ENCODE assay signal across 8 cellular contexts in the genomic region with DNA sequence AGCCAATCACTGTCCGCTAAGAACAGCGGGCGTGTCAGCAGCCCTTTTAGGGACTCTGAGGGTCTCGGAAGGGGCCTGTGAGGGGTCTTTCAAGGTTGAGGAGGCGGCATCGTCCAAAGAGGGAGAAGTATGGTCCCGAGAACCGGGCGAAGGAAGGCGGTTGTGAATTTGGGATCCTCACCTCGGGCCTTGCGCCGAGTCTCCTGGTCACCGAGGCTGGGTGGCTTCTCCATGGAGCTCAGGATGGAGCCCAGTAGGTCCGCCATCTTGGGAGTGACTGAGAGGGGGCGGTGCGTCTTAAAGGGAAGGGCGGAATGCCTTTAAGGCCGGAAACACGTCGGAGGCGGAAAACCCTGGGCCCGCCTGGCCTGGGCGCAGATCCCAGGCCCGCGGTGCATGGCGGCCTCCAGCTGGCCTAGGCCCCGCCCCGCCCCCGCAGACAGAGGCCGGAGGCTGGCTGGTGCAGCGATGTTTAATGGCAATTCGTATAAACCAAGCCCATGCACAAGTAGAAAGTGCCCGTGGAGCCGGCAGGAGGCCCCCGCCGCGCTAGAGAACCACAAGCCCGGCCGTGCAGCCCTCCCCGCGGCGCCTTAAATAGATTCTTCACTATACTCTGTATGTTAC. TPM values are rescaled to one million over a fixed set of nuclear protein-coding genes. Genes with fewer than 3 reads are reported as not detected.
DNase-seq lines count a peak whose midpoint lies in the region; ATAC-seq and TF ChIP-seq lines count a peak whose summit lies in the region.

A gene with protein sequence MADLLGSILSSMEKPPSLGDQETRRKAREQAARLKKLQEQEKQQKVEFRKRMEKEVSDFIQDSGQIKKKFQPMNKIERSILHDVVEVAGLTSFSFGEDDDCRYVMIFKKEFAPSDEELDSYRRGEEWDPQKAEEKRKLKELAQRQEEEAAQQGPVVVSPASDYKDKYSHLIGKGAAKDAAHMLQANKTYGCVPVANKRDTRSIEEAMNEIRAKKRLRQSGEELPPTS (minus strand): TSS at position 279 of the 627 bp plus-strand sequence. CDS start 13 bp downstream, at position 266.

- H3K4me1 ChIP-seq in thoracic aorta (ENCODE audit: control insufficient read depth in 1 of 2, low read depth in 2 of 2), result peaks cover 13 to 33% of the 10 kb centered on the region in 2 donors

- peak within 1 kb of the TSS; percentile 94 to 95 for H3K27ac ChIP-seq in thoracic aorta

- peak within 1 kb of the TSS; percentile 89 for H3K4me3 ChIP-seq in thoracic aorta

- TF ChIP-seq CTCF in GM10266 (IDR thresholded peaks at IDR 0.05; ENCODE audit: control insufficient read depth, insufficient read depth, low read depth, missing control alignments) (peak; percentile 8), osteocyte (IDR thresholded peaks at IDR 0.05) (peak; percentile 21), thoracic aorta (IDR thresholded peaks at IDR 0.05) (no peak)

- DNase-seq in GM10266 (ENCODE audit: extremely low spot score), result peak; percentile 95
- DNase-seq in NCI-H1092 (lab: John Stamatoyannopoulos, UW), result peak; percentile 80
- DNase-seq in SKM-1 (lab: John Stamatoyannopoulos, UW; ENCODE audit: unreplicated experiment), result peak; percentile 46
- peak; percentile 95 to 96 for DNase-seq in activated naive CD4-positive, alpha-beta T cell treated with anti-CD3 and anti-CD28 coated beads, Interleukin-2, amount 50 U/mL, for 72 hours (ENCODE audit: low spot score in 2 of 2)
- DNase-seq in glomerular visceral epithelial cell (ENCODE audit: extremely low spot score), result peak; percentile 98
- DNase-seq in osteocyte (ENCODE audit: extremely low spot score, unreplicated experiment), result peak; percentile 98
- peak; percentile 79 for DNase-seq in thoracic aorta (ENCODE audit: low spot score)

- no peaks in the 10 kb centered on the region for H3K27me3 Mint-ChIP-seq in osteocyte (ENCODE audit: unreplicated experiment)

- ATAC-seq in HG02610 (IDR thresholded peaks at IDR 0.05; ENCODE audit: unreplicated experiment) (peak; percentile 50), thoracic aorta (ENCODE audit: insufficient number of reproducible peaks, low FRiP score, low read depth) (peak; percentile 85)
- ATAC-seq in activated naive CD4-positive, alpha-beta T cell treated with anti-CD3 and anti-CD28 coated beads, Interleukin-2, amount 50 U/mL, for 72 hours, result peak; percentile 56 to 72

- no peaks in the 10 kb centered on the region for H3K9me3 ChIP-seq in thoracic aorta

- peaks cover 15 to 30% of the 10 kb centered on the region in 2 donors for H3K36me3 Mint-ChIP-seq in activated naive CD4-positive, alpha-beta T cell treated with anti-CD3 and anti-CD28 coated beads, Interleukin-2, amount 50 U/mL, for 72 hours
- H3K36me3 Mint-ChIP-seq in osteocyte (ENCODE audit: unreplicated experiment), result peaks cover 20% of the 10 kb centered on the region

- H3K4me1 Mint-ChIP-seq in osteocyte (ENCODE audit: unreplicated experiment), result peaks cover 35% of the 10 kb centered on the region

- H3K27ac Mint-ChIP-seq in activated naive CD4-positive, alpha-beta T cell treated with anti-CD3 and anti-CD28 coated beads, Interleukin-2, amount 50 U/mL, for 72 hours, result no peak within 1 kb of the TSS
- H3K27ac Mint-ChIP-seq in osteocyte (ENCODE audit: unreplicated experiment), result no peak within 1 kb of the TSS

- H3K36me3 ChIP-seq in thoracic aorta, result peaks cover 19% of the 10 kb centered on the region

- H3K4me3 Mint-ChIP-seq in osteocyte (ENCODE audit: unreplicated experiment), result no peak within 1 kb of the TSS

- H3K27me3 ChIP-seq in thoracic aorta (replicated peaks; ENCODE audit: insufficient read depth), result no peaks in the 10 kb centered on the region

- H3K9me3 Mint-ChIP-seq in activated naive CD4-positive, alpha-beta T cell treated with anti-CD3 and anti-CD28 coated beads, Interleukin-2, amount 50 U/mL, for 72 hours, result no peaks in the 10 kb centered on the region
- H3K9me3 Mint-ChIP-seq in osteocyte (ENCODE audit: unreplicated experiment), result no peaks in the 10 kb centered on the region

RNA-seq across cellular contexts. Expression of the gene that starts here (rescaled TPM):
- total RNA-seq in activated naive CD4-positive, alpha-beta T cell treated with anti-CD3 and anti-CD28 coated beads, Interleukin-2, amount 50 U/mL, for 72 hours, result 10 to 100 TPM; 70.3 to 94.6 TPM
- total RNA-seq in osteocyte (90.8 and 92.9 TPM in 2 replicates), thoracic aorta (10 to 100 TPM; 32.3 to 43.1 TPM)

Comparison
In these comparisons a context has a peak if more than half of its experiments do, and no peak if none do; other contexts are left out.
1. Peak in every context shown above with its lines: DNase-seq, ATAC-seq, H3K4me3 ChIP-seq and H3K27ac ChIP-seq.
2. DNase-seq: peak in every context shown above with its lines; median percentile 98 in glomerular visceral epithelial cell; 98 in osteocyte; 96 in activated naive CD4-positive, alpha-beta T cell treated with anti-CD3 and anti-CD28 coated beads, Interleukin-2, amount 50 U/mL, for 72 hours; 95 in GM10266; 80 in NCI-H1092; 79 in thoracic aorta; 46 in SKM-1.